Comparison of ENCODE assay signal across 8 cellular contexts in genomic region chr6:87408721-87409155, GRCh38.
A peak's percentile ranks its signal among the peaks of the same experiment; 100 is the strongest.
DNase-seq lines count a peak whose midpoint lies in the region; ATAC-seq and TF ChIP-seq lines count a peak whose summit lies in the region.

No MANE protein-coding gene starts in this region.

- DNase-seq in DND-41 (no peak), C1 segment of cervical spinal cord (lab: John Stamatoyannopoulos, UW) (no peak), NCI-H128 (lab: John Stamatoyannopoulos, UW; ENCODE audit: unreplicated experiment) (no peak), NCI-H510A treated with DMSO at 0.1 percent for 48 hours (lab: John Stamatoyannopoulos, UW) (no peak)

- ATAC-seq in DND-41 (ENCODE audit: insufficient read depth, low read depth) (no peak), HG03439 (IDR thresholded peaks at IDR 0.05; ENCODE audit: unreplicated experiment) (no peak)

- H3K9me3 ChIP-seq in DND-41 (ENCODE audit: insufficient read depth, low read length, severe bottlenecking): no peaks in the 10 kb centered on the region
- H3K9me3 ChIP-seq in duodenal mucosa (ENCODE audit: control insufficient read depth in 1 of 2, low read length in 2 of 2): no peaks in the 10 kb centered on the region
- H3K9me3 ChIP-seq in neutrophil: no peaks in the 10 kb centered on the region

- TF ChIP-seq CTCF in DND-41 (IDR thresholded peaks at IDR 0.05; ENCODE audit: borderline replicate concordance, extremely low read depth, low read length, poor library complexity, severe bottlenecking) (no peak), KMS-11 (conservative IDR thresholded peaks at IDR 0.05; ENCODE audit: low read depth, low read length) (no peak), neutrophil (IDR thresholded peaks at IDR 0.05) (no peak)

- H4K20me1 ChIP-seq in DND-41 (ENCODE audit: insufficient read depth, low read length): no peaks in the 10 kb centered on the region
- H4K20me1 ChIP-seq in KMS-11 (ENCODE audit: insufficient read depth): no peaks in the 10 kb centered on the region

- H2AFZ ChIP-seq in DND-41 (ENCODE audit: low read depth, low read length) (peak overlapping the region; percentile 92), KMS-11 (ENCODE audit: low read depth) (peak overlapping the region; percentile 91)

- H3K27me3 ChIP-seq in DND-41 (ENCODE audit: insufficient read depth, low read length, poor library complexity) (peaks cover 20% of the 10 kb centered on the region), KMS-11 (ENCODE audit: insufficient read depth, low read depth) (no peaks in the 10 kb centered on the region), duodenal mucosa (ENCODE audit: control insufficient read depth in 1 of 2, insufficient read depth in 2 of 2, low read length in 2 of 2) (peaks cover 0 to 4% of the 10 kb centered on the region in 2 donors), neutrophil (peaks cover 49% of the 10 kb centered on the region)

- H3K4me1 ChIP-seq in DND-41 (ENCODE audit: insufficient read depth, low read length): peaks cover 17% of the 10 kb centered on the region
- H3K4me1 ChIP-seq in KMS-11 (ENCODE audit: low read depth, poor library complexity, severe bottlenecking): peaks cover 8% of the 10 kb centered on the region
- H3K4me1 ChIP-seq in duodenal mucosa (ENCODE audit: control insufficient read depth in 1 of 2, insufficient read depth in 2 of 2, low read length in 2 of 2): peaks cover 3 to 4% of the 10 kb centered on the region in 2 donors
- H3K4me1 ChIP-seq in neutrophil (ENCODE audit: control insufficient read depth in 1 of 2, insufficient read depth in 1 of 2, low read depth in 1 of 2, low read length in 1 of 2): peaks cover 12 to 13% of the 10 kb centered on the region in 2 experiments

- H3K9ac ChIP-seq in DND-41 (ENCODE audit: low read depth, low read length): peak overlapping the region; percentile 62
- no peak overlapping the region; the same call in 1 of the 2 replicates for H3K9ac ChIP-seq in KMS-11
- peak overlapping the region; percentile 77 to 96 for H3K9ac ChIP-seq in duodenal mucosa (ENCODE audit: low read depth in 1 of 2, low read length in 2 of 2)

- no peaks in the 10 kb centered on the region for H3K79me2 ChIP-seq in DND-41 (ENCODE audit: insufficient read depth, low read length)
- no peaks in the 10 kb centered on the region for H3K79me2 ChIP-seq in KMS-11 (ENCODE audit: insufficient read depth, low read depth)

- H3K4me2 ChIP-seq in DND-41 (ENCODE audit: insufficient read depth, low read length) (peak overlapping the region; percentile 80), KMS-11 (peak overlapping the region; percentile 47)

- H3K27ac ChIP-seq in DND-41 (ENCODE audit: low read length) (peak overlapping the region; percentile 67), KMS-11 (peak overlapping the region; percentile 80), duodenal mucosa (ENCODE audit: low read depth, low read length) (no peak overlapping the region), neutrophil (peak overlapping the region; percentile 79)

- peak overlapping the region; percentile 39 to 68; a peak in 3 of 4 replicates for H3K4me3 ChIP-seq in DND-41 (ENCODE audit: low read depth in 1 of 2, low read length in 2 of 2)
- H3K4me3 ChIP-seq in KMS-11 (IDR thresholded peaks at IDR 0.05; ENCODE audit: insufficient read depth, low read depth, low read length): no peak overlapping the region
- peak overlapping the region; percentile 94 to 97 for H3K4me3 ChIP-seq in duodenal mucosa (ENCODE audit: low read depth in 1 of 2, low read length in 2 of 2)
- peak overlapping the region; percentile 76 to 92 for H3K4me3 ChIP-seq in neutrophil (ENCODE audit: low read depth in 1 of 2, low read length in 1 of 2)

- H3K36me3 ChIP-seq in DND-41 (ENCODE audit: insufficient read depth, low read length) (no peaks in the 10 kb centered on the region), KMS-11 (ENCODE audit: insufficient read depth) (no peaks in the 10 kb centered on the region), duodenal mucosa (ENCODE audit: control insufficient read depth in 1 of 2, insufficient read depth in 2 of 2, low read length in 2 of 2) (no peaks in the 10 kb centered on the region), neutrophil (no peaks in the 10 kb centered on the region)
